21 cellular contexts compared by ENCODE assay signal in genomic region chr15:41848595-41848994, GRCh38. TPM values are rescaled to one million over a fixed set of nuclear protein-coding genes. Genes with fewer than 3 reads are reported as not detected.
DNase-seq lines count a peak whose midpoint lies in the region; ATAC-seq and TF ChIP-seq lines count a peak whose summit lies in the region.
"Had no signal": no experiment of that assay in that cellular context is flagged by ENCODE, and none has a peak within 500 bp of the region (broad histone marks: within the 10 kb centered on the region; RNA-seq: fewer than 3 reads in every experiment).

No MANE protein-coding gene starts in this region.

- no peak overlapping the region for H3K4me3 ChIP-seq in tibial nerve
- H3K4me3 ChIP-seq: SJCRH30, uterus had no signal

- H3K27me3 Mint-ChIP-seq in activated naive CD4-positive, alpha-beta T cell treated with anti-CD3 and anti-CD28 coated beads, Interleukin-2, amount 50 U/mL, for 24 hours, result no peaks in the 10 kb centered on the region
- H3K27me3 Mint-ChIP-seq in activated naive CD4-positive, alpha-beta T cell treated with anti-CD3 and anti-CD28 coated beads, Interleukin-2, amount 10 ng/mL, durations not matched to agents 7 days and 5 days, result peaks cover 18% of the 10 kb centered on the region
- H3K27me3 Mint-ChIP-seq: memory B cell; naive thymus-derived CD8-positive, alpha-beta T cell had no signal

- no peak overlapping the region for H3K4me3 Mint-ChIP-seq in activated naive CD4-positive, alpha-beta T cell treated with anti-CD3 and anti-CD28 coated beads, Interleukin-2, amount 50 U/mL, for 24 hours
- H3K4me3 Mint-ChIP-seq in activated naive CD4-positive, alpha-beta T cell treated with anti-CD3 and anti-CD28 coated beads, Interleukin-2, amount 10 ng/mL, durations not matched to agents 7 days and 5 days, result no peak overlapping the region
- H3K4me3 Mint-ChIP-seq: memory B cell; naive thymus-derived CD8-positive, alpha-beta T cell had no signal

- H3K4me1 ChIP-seq in tibial nerve, result peaks cover 0 to 5% (median 0%) of the 10 kb centered on the region in 4 donors
- H3K4me1 ChIP-seq: SJCRH30, uterus had no signal

- peak overlapping the region; percentile 51 for H3K27ac Mint-ChIP-seq in activated naive CD4-positive, alpha-beta T cell treated with anti-CD3 and anti-CD28 coated beads, Interleukin-2, amount 50 U/mL, for 24 hours
- H3K27ac Mint-ChIP-seq in activated naive CD4-positive, alpha-beta T cell treated with anti-CD3 and anti-CD28 coated beads, Interleukin-2, amount 10 ng/mL, durations not matched to agents 7 days and 5 days, result no peak overlapping the region
- H3K27ac Mint-ChIP-seq: memory B cell had no signal

- no peak for DNase-seq in activated naive CD4-positive, alpha-beta T cell treated with anti-CD3 and anti-CD28 coated beads, Interleukin-2, amount 10 ng/mL, durations not matched to agents 7 days and 5 days
- DNase-seq in amniotic epithelial cell (ENCODE audit: low read depth) (peak; percentile 45), tibial nerve (ENCODE audit: low spot score in 2 of 2) (no peak), cortex of kidney (lab: John Stamatoyannopoulos, UW) (no peak), CD1c-positive myeloid dendritic cell (ENCODE audit: extremely low spot score) (no peak)
- peak; percentile 69 for DNase-seq in stimulated activated CD4-positive, alpha-beta T cell treated with anti-CD3 and anti-CD28 coated beads, Interleukin-15, amount 100 ng/mL, for 24 hours
- DNase-seq: DND-41; foreskin fibroblast; hippocampal formation; kidney; naive thymus-derived CD8-positive, alpha-beta T cell; NCI-H1417 treated with DMSO at 0.1 percent for 48 hours; NCI-H774; PC-3; posterior cingulate gyrus; SJCRH30; uterus had no signal

- peak in 1 of 2 donors; percentile 36 for TF ChIP-seq EP300 in tibial nerve (IDR thresholded peaks at IDR 0.05)

- H3K27me3 ChIP-seq in tibial nerve, result peaks cover 0 to 10% of the 10 kb centered on the region in 2 donors
- H3K27me3 ChIP-seq: SJCRH30, uterus had no signal

- no peak for ATAC-seq in HG02885 (IDR thresholded peaks at IDR 0.05; ENCODE audit: poor library complexity, unreplicated experiment)
- ATAC-seq: naive thymus-derived CD8-positive, alpha-beta T cell; PC-3 had no signal

- no peaks in the 10 kb centered on the region for H3K9me3 Mint-ChIP-seq in activated naive CD4-positive, alpha-beta T cell treated with anti-CD3 and anti-CD28 coated beads, Interleukin-2, amount 50 U/mL, for 24 hours
- no peaks in the 10 kb centered on the region for H3K9me3 Mint-ChIP-seq in activated naive CD4-positive, alpha-beta T cell treated with anti-CD3 and anti-CD28 coated beads, Interleukin-2, amount 10 ng/mL, durations not matched to agents 7 days and 5 days
- H3K9me3 Mint-ChIP-seq: activated T-helper 2 cell treated with anti-CD3 and anti-CD28 coated beads, Interferon-gamma antibody, Interleukin-2, Interleukin-4, amounts not matched to agents 10 μg/mL and 5 μg/mL and 100 μg/mL, durations not matched to agents 14 hours and 24 hours and 36 hours; memory B cell; naive thymus-derived CD8-positive, alpha-beta T cell had no signal

- no peak for TF ChIP-seq POLR2A in tibial nerve (IDR thresholded peaks at IDR 0.05)

- no peaks in the 10 kb centered on the region for H3K9me3 ChIP-seq in tibial nerve
- H3K9me3 ChIP-seq: SJCRH30, uterus had no signal

- H3K4me1 Mint-ChIP-seq in activated naive CD4-positive, alpha-beta T cell treated with anti-CD3 and anti-CD28 coated beads, Interleukin-2, amount 50 U/mL, for 24 hours, result no peaks in the 10 kb centered on the region
- H3K4me1 Mint-ChIP-seq in activated naive CD4-positive, alpha-beta T cell treated with anti-CD3 and anti-CD28 coated beads, Interleukin-2, amount 10 ng/mL, durations not matched to agents 7 days and 5 days, result no peaks in the 10 kb centered on the region

- WGBS in tibial nerve, 2 donors, result 55 to 57% methylated on average over 4 to 9 of the region's 9 CpGs

- CTCF ChIA-PET in activated naive CD4-positive, alpha-beta T cell treated with anti-CD3 and anti-CD28 coated beads, Interleukin-2, amount 10 ng/mL, durations not matched to agents 7 days and 5 days (lab: Charles Lee), result interaction anchor here (1.5 kb wide), 1 partner anchor 76 kb away, joined by 3 read pairs; no protein-coding TSS in a partner anchor

- TF ChIP-seq CTCF in tibial nerve (IDR thresholded peaks at IDR 0.05), result no peak

- H3K27ac ChIP-seq in tibial nerve, result peak overlapping the region in 3 of 4 donors; percentile 61 to 82 (median 67)
- H3K27ac ChIP-seq: SJCRH30, uterus had no signal

- H3K36me3 ChIP-seq in tibial nerve, result peaks cover 0 to 57% (median 4%) of the 10 kb centered on the region in 3 donors
- H3K36me3 ChIP-seq: uterus had no signal

- peaks cover 2% of the 10 kb centered on the region for H3K36me3 Mint-ChIP-seq in activated naive CD4-positive, alpha-beta T cell treated with anti-CD3 and anti-CD28 coated beads, Interleukin-2, amount 50 U/mL, for 24 hours
- peaks cover 4% of the 10 kb centered on the region for H3K36me3 Mint-ChIP-seq in activated naive CD4-positive, alpha-beta T cell treated with anti-CD3 and anti-CD28 coated beads, Interleukin-2, amount 10 ng/mL, durations not matched to agents 7 days and 5 days

RNA-seq across cellular contexts. Expression of gene PLA2G4B, which starts 9.9 kb away (rescaled TPM):
- 1 to 10 TPM; 1.8 to 8.7 (median 4.5) TPM for total RNA-seq in tibial nerve

RNA-seq across cellular contexts. Expression of gene JMJD7, which starts 20.7 kb away (rescaled TPM):
- 10 to 100 TPM in 3 of 4 donors, 1 to 10 TPM in 1; 9.0 to 16.8 (median 12.0) TPM for total RNA-seq in tibial nerve

RNA-seq across cellular contexts. Expression of gene SPTBN5, which starts 45.3 kb away (rescaled TPM):
- 10 to 100 TPM; 16.5 to 34.5 (median 19.9) TPM for total RNA-seq in tibial nerve

Comparison
In these comparisons a context has a peak if more than half of its experiments do, and no peak if none do; other contexts are left out.
1. DNase-seq: peak in amniotic epithelial cell (single experiment) and stimulated activated CD4-positive, alpha-beta T cell treated with anti-CD3 and anti-CD28 coated beads, Interleukin-15, amount 100 ng/mL, for 24 hours (single experiment); none in activated naive CD4-positive, alpha-beta T cell treated with anti-CD3 and anti-CD28 coated beads, Interleukin-2, amount 10 ng/mL, durations not matched to agents 7 days and 5 days (single experiment), tibial nerve (0 of 2), cortex of kidney (single experiment) and CD1c-positive myeloid dendritic cell (single experiment).